Comparison of ENCODE assay signal across 15 cellular contexts in genomic region chr10:101008823-101009423, GRCh38.
A peak's percentile ranks its signal among the peaks of the same experiment; 100 is the strongest.
DNase-seq lines count a peak whose midpoint lies in the region; TF ChIP-seq lines count a peak whose summit lies in the region.
"Had no signal": no experiment of that assay in that cellular context is flagged by ENCODE, and none has a peak within 500 bp of the region (broad histone marks: within the 10 kb centered on the region; RNA-seq: fewer than 3 reads in every experiment).

No MANE protein-coding gene starts in this region.

- H3K27ac ChIP-seq in coronary artery: peak overlapping the region in 1 of 2 donors; percentile 65
- H3K27ac ChIP-seq: C4-2B had no signal

- H3K4me3 ChIP-seq in coronary artery: no peak overlapping the region

- peak in 44 of 58 donors; percentile 16 to 88 (median 64) for DNase-seq in anterior cingulate cortex (lab: John Stamatoyannopoulos, UW)
- peak; percentile 78 for DNase-seq in inferior parietal cortex (ENCODE audit: extremely low spot score)
- peak; percentile 92 for DNase-seq in superior temporal gyrus (ENCODE audit: extremely low spot score)
- DNase-seq in NCI-H1092 (lab: John Stamatoyannopoulos, UW): no peak
- no peak for DNase-seq in coronary artery (ENCODE audit: low spot score)
- no peak for DNase-seq in NCI-H2171 treated with DMSO at 0.1 percent for 48 hours (lab: John Stamatoyannopoulos, UW)
- DNase-seq: activated CD8-positive, alpha-beta memory T cell treated with anti-CD3 and anti-CD28 coated beads, Interleukin-2, amount 50 U/mL, for 48 hours; activated naive CD4-positive, alpha-beta T cell treated with anti-CD3 and anti-CD28 coated beads, Interleukin-2, amount 10 ng/mL, durations not matched to agents 7 days and 5 days; central memory CD4-positive, alpha-beta T cell; DND-41; glutamatergic neuron; NCI-H82; stimulated activated CD4-positive, alpha-beta T cell treated with anti-CD3 and anti-CD28 coated beads, Interleukin-1b, Interleukin-23, amount 100 ng/mL, for 48 hours; T-helper 17 cell had no signal

- TF ChIP-seq CTCF in coronary artery (IDR thresholded peaks at IDR 0.05): no peak

Comparison
In these comparisons a context has a peak if more than half of its experiments do, and no peak if none do; other contexts are left out.
1. DNase-seq: peak in anterior cingulate cortex (44 of 58), inferior parietal cortex (single experiment) and superior temporal gyrus (single experiment); none in NCI-H1092 (single experiment), coronary artery (single experiment) and NCI-H2171 treated with DMSO at 0.1 percent for 48 hours (single experiment).